ENCODE assay signal across 9 cellular contexts in genomic region chr20:59147197-59147596, GRCh38. TPM values are rescaled to one million over a fixed set of nuclear protein-coding genes. Genes with fewer than 3 reads are reported as not detected.
DNase-seq lines count a peak whose midpoint lies in the region; ATAC-seq lines count a peak whose summit lies in the region.
"Had no signal": no experiment of that assay in that cellular context is flagged by ENCODE, and none has a peak within 500 bp of the region (broad histone marks: within the 10 kb centered on the region; RNA-seq: fewer than 3 reads in every experiment).

No MANE protein-coding gene starts in this region.

- H3K27ac Mint-ChIP-seq in IgD-negative memory B cell, result peak overlapping the region; percentile 3 to 95 (median 70)
- H3K27ac Mint-ChIP-seq in activated T-helper 17 cell treated with anti-CD3 and anti-CD28 coated beads, Interleukin-2, amount 50 U/mL, for 72 hours, result peak overlapping the region; percentile 93
- peak overlapping the region; percentile 93 for H3K27ac Mint-ChIP-seq in stimulated activated effector memory CD8-positive, alpha-beta T cell treated with anti-CD3 and anti-CD28 coated beads, Interleukin-12 subunit alpha, Interleukin-12 subunit beta, amount 100 ng/mL, for 72 hours

- ATAC-seq in activated T-helper 17 cell treated with anti-CD3 and anti-CD28 coated beads, Interleukin-2, amount 50 U/mL, for 72 hours (replicated peaks), result no peak
- peak; percentile 67 for ATAC-seq in left ventricle myocardium superior
- ATAC-seq in stimulated activated effector memory CD8-positive, alpha-beta T cell treated with anti-CD3 and anti-CD28 coated beads, Interleukin-12 subunit alpha, Interleukin-12 subunit beta, amount 100 ng/mL, for 72 hours, result no peak
- ATAC-seq in GM21447 (IDR thresholded peaks at IDR 0.05; ENCODE audit: unreplicated experiment), result no peak

- intact Hi-C loops in left ventricle myocardium superior (cut with micrococcal nuclease), result no loop called here

- peaks cover 7 to 37% (median 36%) of the 10 kb centered on the region in 3 donors for H3K4me1 Mint-ChIP-seq in IgD-negative memory B cell
- peaks cover 56% of the 10 kb centered on the region for H3K4me1 Mint-ChIP-seq in activated T-helper 17 cell treated with anti-CD3 and anti-CD28 coated beads, Interleukin-2, amount 50 U/mL, for 72 hours
- peaks cover 88% of the 10 kb centered on the region for H3K4me1 Mint-ChIP-seq in stimulated activated effector memory CD8-positive, alpha-beta T cell treated with anti-CD3 and anti-CD28 coated beads, Interleukin-12 subunit alpha, Interleukin-12 subunit beta, amount 100 ng/mL, for 72 hours

- H3K27me3 Mint-ChIP-seq in IgD-negative memory B cell, result peaks cover 8% of the 10 kb centered on the region
- no peaks in the 10 kb centered on the region for H3K27me3 Mint-ChIP-seq in activated T-helper 17 cell treated with anti-CD3 and anti-CD28 coated beads, Interleukin-2, amount 50 U/mL, for 72 hours

- H3K9me3 Mint-ChIP-seq in IgD-negative memory B cell, result no peaks in the 10 kb centered on the region
- no peaks in the 10 kb centered on the region for H3K9me3 Mint-ChIP-seq in activated T-helper 17 cell treated with anti-CD3 and anti-CD28 coated beads, Interleukin-2, amount 50 U/mL, for 72 hours
- no peaks in the 10 kb centered on the region for H3K9me3 Mint-ChIP-seq in stimulated activated effector memory CD8-positive, alpha-beta T cell treated with anti-CD3 and anti-CD28 coated beads, Interleukin-12 subunit alpha, Interleukin-12 subunit beta, amount 100 ng/mL, for 72 hours

- DNase-seq in left ventricle myocardium superior, result no peak
- DNase-seq in stimulated activated effector memory CD8-positive, alpha-beta T cell treated with anti-CD3 and anti-CD28 coated beads, Interleukin-12 subunit alpha, Interleukin-12 subunit beta, amount 100 ng/mL, for 72 hours (ENCODE audit: low spot score in 2 of 2), result no peak
- no peak for DNase-seq in stimulated activated CD4-positive, alpha-beta T cell treated with anti-CD3 and anti-CD28 coated beads, Interleukin-4, amount 100 ng/mL, for 1 hour
- no peak for DNase-seq in mucosa of gallbladder (ENCODE audit: low spot score)
- DNase-seq in medulla oblongata (ENCODE audit: extremely low spot score), result no peak

- H3K4me3 Mint-ChIP-seq in IgD-negative memory B cell, result peak overlapping the region in 3 of 4 donors; percentile 37 to 84 (median 72)
- peak overlapping the region; percentile 91 for H3K4me3 Mint-ChIP-seq in activated T-helper 17 cell treated with anti-CD3 and anti-CD28 coated beads, Interleukin-2, amount 50 U/mL, for 72 hours
- H3K4me3 Mint-ChIP-seq in stimulated activated effector memory CD8-positive, alpha-beta T cell treated with anti-CD3 and anti-CD28 coated beads, Interleukin-12 subunit alpha, Interleukin-12 subunit beta, amount 100 ng/mL, for 72 hours, result peak overlapping the region; percentile 72

- H3K36me3 Mint-ChIP-seq in IgD-negative memory B cell, result no peaks in the 10 kb centered on the region
- H3K36me3 Mint-ChIP-seq in activated T-helper 17 cell treated with anti-CD3 and anti-CD28 coated beads, Interleukin-2, amount 50 U/mL, for 72 hours (ENCODE audit: low read depth), result peaks cover 47% of the 10 kb centered on the region
- H3K36me3 Mint-ChIP-seq in stimulated activated effector memory CD8-positive, alpha-beta T cell treated with anti-CD3 and anti-CD28 coated beads, Interleukin-12 subunit alpha, Interleukin-12 subunit beta, amount 100 ng/mL, for 72 hours, result peaks cover 27% of the 10 kb centered on the region

RNA-seq across cellular contexts. Expression of gene ZNF831, which starts 16.4 kb away (rescaled TPM):
- polyA plus RNA-seq in IgD-negative memory B cell, result 1.2 TPM
- 10 to 100 TPM; 13.5 to 17.8 TPM for total RNA-seq in activated T-helper 17 cell treated with anti-CD3 and anti-CD28 coated beads, Interleukin-2, amount 50 U/mL, for 72 hours
- total RNA-seq in left ventricle myocardium superior, result 0.17 TPM
- 1.4 TPM for total RNA-seq in mucosa of gallbladder
- total RNA-seq: myocyte had no signal
